8 cellular contexts compared by ENCODE assay signal in genomic region chr11:67482736-67483497, GRCh38. TPM values are rescaled to one million over a fixed set of nuclear protein-coding genes. Genes with fewer than 3 reads are reported as not detected.
DNase-seq lines count a peak whose midpoint lies in the region; TF ChIP-seq lines count a peak whose summit lies in the region.

Gene AIP (plus strand): TSS chr11:67483026. CDS start chr11:67483159, 133 bp downstream.

- DNase-seq in H7 (peak; percentile 100), M059J (ENCODE audit: low read depth) (peak; percentile 98), SHP77 (lab: John Stamatoyannopoulos, UW) (peak; percentile 98 to 99), fibroblast of pulmonary artery (ENCODE audit: low read depth) (peak; percentile 98)
- DNase-seq in activated effector memory CD4-positive, alpha-beta T cell treated with Interleukin-2 at 50 U/mL for 16 hours, result peak; percentile 96

- 0 out of 2 replicates have a peak, but pooled peaks cover 3% of the 10 kb centered on the region for H3K4me1 ChIP-seq in ES-I3 (ENCODE audit: insufficient read depth, low read length)

- H3K27me3 Mint-ChIP-seq in nephron (ENCODE audit: low read depth), result peaks cover 5% of the 10 kb centered on the region
- H3K27me3 Mint-ChIP-seq in stimulated activated naive CD8-positive, alpha-beta T cell treated with anti-CD3 and anti-CD28 coated beads, Interleukin-15, Interleukin-2, amounts not matched to agents 100 ng/mL and 50 ng/mL, for 24 hours, result no peaks in the 10 kb centered on the region

- H3K4me3 Mint-ChIP-seq in nephron, result peak within 1 kb of the TSS; percentile 89 to 98 (median 90)
- peak within 1 kb of the TSS; percentile 90 for H3K4me3 Mint-ChIP-seq in stimulated activated naive CD8-positive, alpha-beta T cell treated with anti-CD3 and anti-CD28 coated beads, Interleukin-15, Interleukin-2, amounts not matched to agents 100 ng/mL and 50 ng/mL, for 24 hours

- peaks cover 5% of the 10 kb centered on the region for H3K27me3 ChIP-seq in H7 (ENCODE audit: control insufficient read depth, insufficient read depth, low read length)

- peaks cover 19% of the 10 kb centered on the region for H3K36me3 Mint-ChIP-seq in nephron (ENCODE audit: low read depth)
- H3K36me3 Mint-ChIP-seq in stimulated activated naive CD8-positive, alpha-beta T cell treated with anti-CD3 and anti-CD28 coated beads, Interleukin-15, Interleukin-2, amounts not matched to agents 100 ng/mL and 50 ng/mL, for 24 hours (ENCODE audit: low read depth), result peaks cover 34% of the 10 kb centered on the region

- H3K9ac ChIP-seq in ES-I3 (ENCODE audit: low read depth, low read length), result peak within 1 kb of the TSS; percentile 84

- H3K4me1 Mint-ChIP-seq in nephron, result peaks cover 36% of the 10 kb centered on the region
- peaks cover 56% of the 10 kb centered on the region for H3K4me1 Mint-ChIP-seq in stimulated activated naive CD8-positive, alpha-beta T cell treated with anti-CD3 and anti-CD28 coated beads, Interleukin-15, Interleukin-2, amounts not matched to agents 100 ng/mL and 50 ng/mL, for 24 hours (ENCODE audit: low read depth)

- H3K9me3 Mint-ChIP-seq in nephron, result no peaks in the 10 kb centered on the region
- no peaks in the 10 kb centered on the region for H3K9me3 Mint-ChIP-seq in stimulated activated naive CD8-positive, alpha-beta T cell treated with anti-CD3 and anti-CD28 coated beads, Interleukin-15, Interleukin-2, amounts not matched to agents 100 ng/mL and 50 ng/mL, for 24 hours

- no peaks in the 10 kb centered on the region for H3K9me3 ChIP-seq in ES-I3 (ENCODE audit: control insufficient read depth, insufficient read depth, low read length)

- no peak for TF ChIP-seq CTCF in fibroblast of pulmonary artery (IDR thresholded peaks at IDR 0.05; ENCODE audit: low read length, missing control alignments)
- peak in 1 of 3 experiments; percentile 14 for TF ChIP-seq CTCF in nephron (IDR thresholded peaks at IDR 0.05; ENCODE audit: unreplicated experiment in 3 of 3)

- H3K27ac Mint-ChIP-seq in nephron, result peak within 1 kb of the TSS; percentile 92 to 98 (median 96)
- H3K27ac Mint-ChIP-seq in stimulated activated naive CD8-positive, alpha-beta T cell treated with anti-CD3 and anti-CD28 coated beads, Interleukin-15, Interleukin-2, amounts not matched to agents 100 ng/mL and 50 ng/mL, for 24 hours, result peak within 1 kb of the TSS; percentile 99

- H3K4me3 ChIP-seq in H7 (ENCODE audit: insufficient read depth, low read depth, low read length) (peak within 1 kb of the TSS; percentile 51), fibroblast of pulmonary artery (replicated peaks; ENCODE audit: low read depth, low read length) (peak within 1 kb of the TSS; percentile 76)

- H3K36me3 ChIP-seq in ES-I3 (ENCODE audit: insufficient read depth, low read length) (no peaks in the 10 kb centered on the region), H7 (replicated peaks; ENCODE audit: control insufficient read depth, insufficient read depth, low read length) (no peaks in the 10 kb centered on the region)

RNA-seq across cellular contexts. Expression of gene AIP, which starts in this region (rescaled TPM):
- 40.8 and 51.2 TPM in 2 replicates for total RNA-seq in H7 (2014; rRNA removed; shearing (Covaris generic))
- total RNA-seq in M059J (2014; rRNA removed; shearing (Covaris generic)), result 65.7 and 81.6 TPM in 2 replicates

Comparison
In these comparisons a context has a peak if more than half of its experiments do, and no peak if none do; other contexts are left out.
1. Peak in every context shown above with its lines: DNase-seq and H3K4me3 ChIP-seq.